In genomic region chr4:153880983-153881382, GRCh38 we compare ENCODE assay signal across 27 cellular contexts.
"Had no signal": no experiment of that assay in that cellular context is flagged by ENCODE, and none has a peak within 500 bp of the region (broad histone marks: within the 10 kb centered on the region; RNA-seq: fewer than 3 reads in every experiment).

No MANE protein-coding gene starts in this region.

- H3K4me3 ChIP-seq: hepatocyte, left ventricle myocardium inferior, neural progenitor cell, psoas muscle, right atrium auricular region, right lobe of liver, smooth muscle cell, tibial nerve, uterus had no signal

- H2AFZ ChIP-seq: hepatocyte, neural progenitor cell, parathyroid adenoma had no signal

- ATAC-seq: natural killer cell; psoas muscle; right lobe of liver; stimulated activated memory B cell treated with anti-CD40 and anti-IgM and Interleukin-4, amounts not matched to agents 10 μg/mL and 1 μg/mL and 100 μg/mL, for 72 hours; stimulated activated naive CD8-positive, alpha-beta T cell treated with anti-CD3 and anti-CD28 coated beads, Interleukin-15, amount 100 ng/mL, for 72 hours had no signal

- H3K27me3 Mint-ChIP-seq: stimulated activated memory B cell treated with anti-CD40 and anti-IgM and Interleukin-4, amounts not matched to agents 10 μg/mL and 1 μg/mL and 100 μg/mL, for 72 hours; type B pancreatic cell had no signal

- H3K4me1 Mint-ChIP-seq: memory B cell; mesothelial cell of epicardium; naive B cell; natural killer cell; nephron progenitor cell; stimulated activated memory B cell treated with anti-CD40 and anti-IgM and Interleukin-4, amounts not matched to agents 10 μg/mL and 1 μg/mL and 100 μg/mL, for 72 hours; stimulated activated naive CD8-positive, alpha-beta T cell treated with anti-CD3 and anti-CD28 coated beads, Interleukin-15, amount 100 ng/mL, for 72 hours had no signal

- H3K27me3 ChIP-seq: hepatocyte, neural progenitor cell, neutrophil, right atrium auricular region, right lobe of liver, tibial nerve, uterus had no signal

- H3K4me3 Mint-ChIP-seq: memory B cell; mesothelial cell of epicardium; naive B cell; natural killer cell; nephron progenitor cell; neural progenitor cell; stimulated activated memory B cell treated with anti-CD40 and anti-IgM and Interleukin-4, amounts not matched to agents 10 μg/mL and 1 μg/mL and 100 μg/mL, for 72 hours; stimulated activated naive CD8-positive, alpha-beta T cell treated with anti-CD3 and anti-CD28 coated beads, Interleukin-15, amount 100 ng/mL, for 72 hours; type B pancreatic cell had no signal

- H3K4me1 ChIP-seq: left ventricle myocardium inferior, neural progenitor cell, parathyroid adenoma, psoas muscle, right atrium auricular region, right lobe of liver, uterus had no signal

- H3K27ac ChIP-seq: hepatocyte, left ventricle myocardium inferior, neural progenitor cell, neutrophil, parathyroid adenoma, psoas muscle, right atrium auricular region, right lobe of liver, tibial nerve, uterus had no signal

- DNase-seq: islet precursor cell; left ventricle myocardium inferior; naive B cell; natural killer cell; nephron progenitor cell; occipital lobe; psoas muscle; right lobe of liver; stimulated activated CD4-positive, alpha-beta T cell treated with anti-CD3 and anti-CD28 coated beads, Interleukin-1b, Interleukin-23, amount 100 ng/mL, for 48 hours; stimulated activated CD4-positive, alpha-beta T cell treated with anti-CD3 and anti-CD28 coated beads, Interleukin-2, amount 100 ng/mL, for 48 hours; stimulated activated CD4-positive, alpha-beta T cell treated with anti-CD3 and anti-CD28 coated beads, Interleukin-4, amount 100 ng/mL, for 4 hours; stimulated activated CD8-positive, alpha-beta memory T cell treated with anti-CD3 and anti-CD28 coated beads, Interleukin-4, amount 100 ng/mL, for 48 hours; stimulated activated naive CD4-positive, alpha-beta T cell treated with Interleukin-2 at 50 U/mL for 16 hours; stimulated activated naive CD8-positive, alpha-beta T cell treated with anti-CD3 and anti-CD28 coated beads, Interleukin-15, amount 100 ng/mL, for 72 hours; substantia nigra; uterus had no signal

- H3K9me3 ChIP-seq: neutrophil, psoas muscle, uterus had no signal

- H3K79me2 ChIP-seq: hepatocyte, parathyroid adenoma had no signal

- H3K36me3 Mint-ChIP-seq: memory B cell; stimulated activated memory B cell treated with anti-CD40 and anti-IgM and Interleukin-4, amounts not matched to agents 10 μg/mL and 1 μg/mL and 100 μg/mL, for 72 hours; type B pancreatic cell had no signal

- H3K27ac Mint-ChIP-seq: memory B cell; mesothelial cell of epicardium; naive B cell; natural killer cell; nephron progenitor cell; neural progenitor cell; stimulated activated memory B cell treated with anti-CD40 and anti-IgM and Interleukin-4, amounts not matched to agents 10 μg/mL and 1 μg/mL and 100 μg/mL, for 72 hours; stimulated activated naive CD8-positive, alpha-beta T cell treated with anti-CD3 and anti-CD28 coated beads, Interleukin-15, amount 100 ng/mL, for 72 hours; type B pancreatic cell had no signal

- H3K36me3 ChIP-seq: left ventricle myocardium inferior, neutrophil, right atrium auricular region, right lobe of liver, tibial nerve, uterus had no signal

- H3K4me2 ChIP-seq: hepatocyte, neural progenitor cell, smooth muscle cell had no signal

- H3K9ac ChIP-seq: neural progenitor cell, parathyroid adenoma had no signal
